27 cellular contexts compared by ENCODE assay signal in the genomic region with DNA sequence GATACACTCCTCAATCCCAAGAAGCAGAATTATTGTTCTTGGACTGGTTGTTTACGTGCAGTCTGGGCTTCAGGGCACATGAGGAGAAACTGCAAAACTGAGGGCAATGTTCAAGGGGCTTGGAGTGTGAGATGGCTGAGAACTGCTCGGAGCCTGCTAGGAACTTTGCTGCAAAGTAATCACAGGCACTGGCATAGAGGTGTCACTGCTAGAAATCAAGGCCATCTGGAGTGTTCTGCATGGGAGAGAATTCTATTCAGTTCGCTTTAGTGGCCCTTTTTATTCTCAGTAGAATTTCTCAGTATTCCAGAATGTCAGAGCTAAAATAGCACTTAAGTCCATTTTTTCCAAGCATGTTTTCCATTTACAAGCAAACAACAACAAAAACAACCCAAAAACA.
"Had no signal": no experiment of that assay in that cellular context is flagged by ENCODE, and none has a peak within 500 bp of the region (broad histone marks: within the 10 kb centered on the region; RNA-seq: fewer than 3 reads in every experiment).

No MANE protein-coding gene starts in this region.

- H3K4me1 Mint-ChIP-seq: activated CD4-positive, alpha-beta memory T cell treated with anti-CD3 and anti-CD28 coated beads, Interleukin-2, amount 10 ng/mL, durations not matched to agents 7 days and 5 days; activated T-helper 17 cell treated with anti-CD3 and anti-CD28 coated beads, Interleukin-2, amount 50 U/mL, for 72 hours; central memory CD8-positive, alpha-beta T cell had no signal

- H3K9ac ChIP-seq: SK-N-SH had no signal

- H3K4me3 ChIP-seq: Peyer's patch, SJCRH30 had no signal

- DNase-seq: activated CD4-positive, alpha-beta memory T cell treated with anti-CD3 and anti-CD28 coated beads, Interleukin-2, amount 10 ng/mL, durations not matched to agents 7 days and 5 days; activated CD4-positive, alpha-beta T cell treated with anti-CD3 and anti-CD28 coated beads, Interleukin-2, amount 50 U/mL, for 1 hour; activated CD4-positive, CD25-positive, alpha-beta regulatory T cell; activated gamma-delta T cell; activated naive CD4-positive, alpha-beta T cell treated with anti-CD3 and anti-CD28 coated beads for 36 hours; activated T-cell treated with anti-CD3 and anti-CD28 coated beads for 4 hours; activated T-cell treated with anti-CD3 and anti-CD28 coated beads, Interleukin-2, amount 50 U/mL, for 48 hours; amygdala; Karpas-422; MM.1S; NCI-H1417 treated with DMSO at 0.1 percent for 48 hours; NCI-H187; NCI-H2081; NCI-H345; NCI-H510A; NCI-H526 treated with DMSO at 0.1 percent for 48 hours; Peyer's patch; Right ventricle myocardium superior; SJCRH30; SK-N-SH; T-helper 1 cell had no signal

- H3K36me3 ChIP-seq: Peyer's patch, SJCRH30 had no signal

- H3K36me3 Mint-ChIP-seq: brain had no signal

- H3K4me2 ChIP-seq: SK-N-SH had no signal

- H3K4me1 ChIP-seq: Peyer's patch, SJCRH30 had no signal

- H3K27ac ChIP-seq: Peyer's patch, RWPE1, SJCRH30, VCaP had no signal

- H3K4me3 Mint-ChIP-seq: activated CD4-positive, alpha-beta memory T cell treated with anti-CD3 and anti-CD28 coated beads, Interleukin-2, amount 10 ng/mL, durations not matched to agents 7 days and 5 days; activated naive CD4-positive, alpha-beta T cell treated with anti-CD3 and anti-CD28 coated beads for 36 hours; activated naive CD8-positive, alpha-beta T cell; activated T-helper 17 cell treated with anti-CD3 and anti-CD28 coated beads, Interleukin-2, amount 50 U/mL, for 72 hours; brain; central memory CD8-positive, alpha-beta T cell had no signal

- H3K27me3 ChIP-seq: Peyer's patch had no signal

- H3K9me3 ChIP-seq: Peyer's patch, SJCRH30, SK-N-SH had no signal

- H3K27ac Mint-ChIP-seq: activated CD4-positive, alpha-beta memory T cell treated with anti-CD3 and anti-CD28 coated beads, Interleukin-2, amount 10 ng/mL, durations not matched to agents 7 days and 5 days; activated naive CD4-positive, alpha-beta T cell treated with anti-CD3 and anti-CD28 coated beads for 36 hours; activated naive CD8-positive, alpha-beta T cell; activated T-helper 17 cell treated with anti-CD3 and anti-CD28 coated beads, Interleukin-2, amount 50 U/mL, for 72 hours had no signal

- H3K9me3 Mint-ChIP-seq: activated CD4-positive, alpha-beta memory T cell treated with anti-CD3 and anti-CD28 coated beads, Interleukin-2, amount 10 ng/mL, durations not matched to agents 7 days and 5 days; activated naive CD4-positive, alpha-beta T cell treated with anti-CD3 and anti-CD28 coated beads for 36 hours; activated T-helper 17 cell treated with anti-CD3 and anti-CD28 coated beads, Interleukin-2, amount 50 U/mL, for 72 hours; central memory CD8-positive, alpha-beta T cell had no signal
